ENCODE assay signal across 33 cellular contexts in genomic region chr3:107734317-107734716, GRCh38.
"Had no signal": no experiment of that assay in that cellular context is flagged by ENCODE, and none has a peak within 500 bp of the region (broad histone marks: within the 10 kb centered on the region; RNA-seq: fewer than 3 reads in every experiment).

No MANE protein-coding gene starts in this region.

- H3K27ac ChIP-seq: adrenal gland, body of pancreas, brain microvascular endothelial cell, breast epithelium, VCaP had no signal

- H3K36me3 ChIP-seq: breast epithelium had no signal

- H3K27me3 ChIP-seq: adrenal gland, body of pancreas, brain microvascular endothelial cell, breast epithelium had no signal

- H3K4me3 ChIP-seq: adrenal gland, body of pancreas, breast epithelium had no signal

- DNase-seq: activated B cell treated with CpG ODN at 0.5 μM for 24 hours; activated CD4-positive, alpha-beta memory T cell treated with anti-CD3 and anti-CD28 coated beads for 36 hours; activated CD4-positive, alpha-beta T cell treated with anti-CD3 and anti-CD28 coated beads for 4 hours; activated CD4-positive, alpha-beta T cell treated with anti-CD3 and anti-CD28 coated beads, Interleukin-2, amount 10 ng/mL, durations not matched to agents 24 days and 14 days; activated CD4-positive, alpha-beta T cell treated with anti-CD3 and anti-CD28 coated beads, Interleukin-2, amount 50 U/mL, for 1 hour; activated CD4-positive, alpha-beta T cell treated with anti-CD3 and anti-CD28 coated beads, Interleukin-2, amount 50 U/mL, for 4 hours; activated CD4-positive, CD25-positive, alpha-beta regulatory T cell treated with anti-CD3 and anti-CD28 coated beads, Interleukin-2, amount 50 U/mL, for 72 hours; activated CD8-positive, alpha-beta memory T cell treated with anti-CD3 and anti-CD28 coated beads, Interleukin-2, amount 50 U/mL, for 4 hours; activated CD8-positive, alpha-beta T cell treated with anti-CD3 and anti-CD28 coated beads for 36 hours; activated effector memory CD4-positive, alpha-beta T cell treated with anti-CD3 and anti-CD28 coated beads, Interleukin-2, amount 50 U/mL, for 16 hours; activated gamma-delta T cell treated with Interleukin-2 at 50 U/mL for 16 hours; activated naive CD4-positive, alpha-beta T cell; activated naive CD4-positive, alpha-beta T cell treated with anti-CD3 and anti-CD28 coated beads for 36 hours; activated naive CD4-positive, alpha-beta T cell treated with anti-CD3 and anti-CD28 coated beads, Interleukin-2, amount 50 U/mL, for 16 hours; activated naive CD8-positive, alpha-beta T cell treated with anti-CD3 and anti-CD28 coated beads for 36 hours; activated T-cell treated with anti-CD3 and anti-CD28 coated beads for 4 hours; activated T-cell treated with anti-CD3 and anti-CD28 coated beads, Interleukin-2, amount 50 U/mL, for 1 hour; activated T-cell treated with anti-CD3 and anti-CD28 coated beads, Interleukin-2, amount 50 U/mL, for 4 hours; activated T-cell treated with anti-CD3 and anti-CD28 coated beads, Interleukin-2, amount 50 U/mL, for 72 hours; adrenal gland; amniotic stem cell; aorta; body of pancreas; brain microvascular endothelial cell; central memory CD4-positive, alpha-beta T cell; T-helper 1 cell; T-helper 2 cell; T-helper 9 cell had no signal

- ATAC-seq: activated CD8-positive, alpha-beta T cell treated with anti-CD3 and anti-CD28 coated beads for 36 hours; activated naive CD4-positive, alpha-beta T cell treated with anti-CD3 and anti-CD28 coated beads, Interleukin-2, amount 50 U/mL, for 72 hours; activated T-cell treated with anti-CD3 and anti-CD28 coated beads, Interleukin-2, amount 50 U/mL, for 4 hours; activated T-cell treated with anti-CD3 and anti-CD28 coated beads, Interleukin-2, amount 50 U/mL, for 72 hours; activated T-helper 17 cell treated with anti-CD3 and anti-CD28 coated beads, Interleukin-2, amount 50 U/mL, for 72 hours; body of pancreas had no signal

- H3K4me1 ChIP-seq: adrenal gland, body of pancreas, breast epithelium had no signal

- H3K9me3 ChIP-seq: adrenal gland, body of pancreas, breast epithelium had no signal

- FAIRE-seq: TTC549 had no signal
